ENCODE assay signal across 26 cellular contexts in genomic region chr13:59658736-59659330, GRCh38.
"Had no signal": no experiment of that assay in that cellular context is flagged by ENCODE, and none has a peak within 500 bp of the region (broad histone marks: within the 10 kb centered on the region; RNA-seq: fewer than 3 reads in every experiment).

No MANE protein-coding gene starts in this region.

- H3K36me3 ChIP-seq: adrenal gland, colonic mucosa, gastrocnemius medialis, lower lobe of right lung, neutrophil, sigmoid colon, thoracic aorta, vagina had no signal

- DNase-seq: activated CD4-positive, alpha-beta T cell treated with anti-CD3 and anti-CD28 coated beads for 36 hours; activated CD4-positive, CD25-positive, alpha-beta regulatory T cell; activated CD8-positive, alpha-beta T cell treated with anti-CD3 and anti-CD28 coated beads, Interleukin-2, amount 10 ng/mL, durations not matched to agents 7 days and 5 days; activated effector memory CD4-positive, alpha-beta T cell treated with Interleukin-2 at 50 U/mL for 16 hours; activated naive CD4-positive, alpha-beta T cell treated with Interleukin-2 at 50 U/mL for 16 hours; adrenal gland; aorta; cerebellar nuclear complex; colonic mucosa; effector CD8-positive, alpha-beta T cell; gastrocnemius medialis; glutamatergic neuron; hippocampal formation; immature natural killer cell; kidney; lower lobe of right lung; mesenchymal stem cell; sigmoid colon; stimulated activated CD4-positive, alpha-beta T cell treated with anti-CD3 and anti-CD28 coated beads, Interleukin-15, amount 100 ng/mL, for 24 hours; stimulated activated CD4-positive, alpha-beta T cell treated with anti-CD3 and anti-CD28 coated beads, Interleukin-2, amount 100 ng/mL, for 24 hours; stimulated activated naive CD4-positive, alpha-beta T cell had no signal

- ATAC-seq: activated CD4-positive, alpha-beta T cell treated with anti-CD3 and anti-CD28 coated beads for 36 hours; activated CD8-positive, alpha-beta T cell treated with anti-CD3 and anti-CD28 coated beads, Interleukin-2, amount 10 ng/mL, durations not matched to agents 7 days and 5 days; body of pancreas; gastrocnemius medialis; lower lobe of right lung had no signal

- H3K27ac ChIP-seq: adrenal gland, body of pancreas, colonic mucosa, epithelial cell of prostate, gastrocnemius medialis, lower lobe of right lung, neutrophil, sigmoid colon, thoracic aorta, vagina had no signal

- H3K4me3 ChIP-seq: adrenal gland, body of pancreas, colonic mucosa, gastrocnemius medialis, lower lobe of right lung, sigmoid colon, thoracic aorta, vagina had no signal

- H3K9me3 ChIP-seq: body of pancreas, colonic mucosa, gastrocnemius medialis, lower lobe of right lung, neutrophil, sigmoid colon, thoracic aorta, vagina had no signal

- H3K27me3 ChIP-seq: adrenal gland, body of pancreas, colonic mucosa, gastrocnemius medialis, neutrophil, sigmoid colon, vagina had no signal

- H3K4me1 ChIP-seq: adrenal gland, body of pancreas, colonic mucosa, lower lobe of right lung, sigmoid colon, vagina had no signal
